Comparison of ENCODE assay signal across 8 cellular contexts in the genomic region with DNA sequence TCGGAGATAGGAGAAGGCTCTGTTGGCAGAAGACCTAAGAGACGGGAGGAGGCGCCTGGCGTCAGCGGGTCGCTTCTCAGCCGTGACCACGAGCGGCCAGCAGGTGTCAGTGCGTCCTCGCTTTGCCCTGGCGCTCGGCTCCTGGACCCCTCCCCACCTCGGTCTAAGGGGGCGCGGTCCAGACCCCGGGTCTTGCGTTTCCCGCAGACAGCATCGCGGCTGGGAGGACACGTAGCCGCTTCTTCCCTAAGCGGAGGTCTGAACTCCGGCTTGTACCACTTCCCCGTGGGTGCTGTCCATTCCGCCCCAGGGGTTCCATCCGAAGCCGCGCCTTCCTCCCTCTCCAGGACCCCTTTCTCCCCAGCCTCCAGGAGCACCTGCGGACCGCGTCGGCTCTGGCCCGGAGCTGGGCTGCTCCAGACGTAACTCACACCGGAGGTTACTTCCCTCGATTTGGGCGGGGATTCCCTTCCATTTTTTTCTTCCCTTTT. TPM values are rescaled to one million over a fixed set of nuclear protein-coding genes. Genes with fewer than 3 reads are reported as not detected.
DNase-seq lines count a peak whose midpoint lies in the region; ATAC-seq and TF ChIP-seq lines count a peak whose summit lies in the region.

No MANE protein-coding gene starts in this region.

- H3K4me3 Mint-ChIP-seq in MCF 10A (ENCODE audit: unreplicated experiment) = peak overlapping the region; percentile 69

- no peaks in the 10 kb centered on the region for H3K36me3 Mint-ChIP-seq in MCF 10A (ENCODE audit: insufficient read depth, unreplicated experiment)

- no peak overlapping the region for H3K27ac Mint-ChIP-seq in MCF 10A (ENCODE audit: low read depth, unreplicated experiment)

- no peaks in the 10 kb centered on the region for H4K20me1 ChIP-seq in KMS-11 (ENCODE audit: insufficient read depth)

- no peaks in the 10 kb centered on the region for H3K36me3 ChIP-seq in ES-I3 (ENCODE audit: insufficient read depth, low read length)
- no peaks in the 10 kb centered on the region for H3K36me3 ChIP-seq in KMS-11 (ENCODE audit: insufficient read depth)
- H3K36me3 ChIP-seq in iPS-20b (ENCODE audit: insufficient read depth, low read depth, low read length) = no peaks in the 10 kb centered on the region

- H3K4me3 ChIP-seq in KMS-11 (IDR thresholded peaks at IDR 0.05; ENCODE audit: insufficient read depth, low read depth, low read length) (no peak overlapping the region), iPS-20b (ENCODE audit: low read length) (peak overlapping the region; percentile 81), skin epidermis (peak overlapping the region; percentile 20 to 58 (median 35))

- TF ChIP-seq CTCF in KMS-11 (conservative IDR thresholded peaks at IDR 0.05; ENCODE audit: low read depth, low read length) = peak; percentile 68
- peak; percentile 88 for TF ChIP-seq CTCF in MCF 10A (IDR thresholded peaks at IDR 0.05; ENCODE audit: unreplicated experiment)

- CTCF ChIA-PET in MCF 10A (lab: Yijun Ruan, JAX) = interaction anchor here (0.5 to 6.7 kb wide), 63 partner anchors 11 to 1704 kb away, joined by 3 to 99 read pairs (median 3); no protein-coding TSS in a partner anchor

- no peaks in the 10 kb centered on the region for H3K4me1 Mint-ChIP-seq in MCF 10A (ENCODE audit: insufficient read depth, unreplicated experiment)

- peak overlapping the region; percentile 88 for H2AFZ ChIP-seq in KMS-11 (ENCODE audit: low read depth)

- H3K27me3 ChIP-seq in KMS-11 (ENCODE audit: insufficient read depth, low read depth) (no peaks in the 10 kb centered on the region), iPS-20b (ENCODE audit: insufficient read depth, low read length) (peaks cover 63% of the 10 kb centered on the region)

- ATAC-seq in GM21737 (IDR thresholded peaks at IDR 0.05; ENCODE audit: unreplicated experiment) = peak; percentile 74
- peak; percentile 94 for ATAC-seq in SK-N-SH treated with all-trans-retinoic acid at 6 μM for 48 hours
- no peak for ATAC-seq in HG02970 (IDR thresholded peaks at IDR 0.05; ENCODE audit: low FRiP score, unreplicated experiment)

- peaks cover 46% of the 10 kb centered on the region for H3K27me3 Mint-ChIP-seq in MCF 10A (ENCODE audit: insufficient read depth, unreplicated experiment)

- H3K9me3 ChIP-seq in ES-I3 (ENCODE audit: control insufficient read depth, insufficient read depth, low read length) (no peaks in the 10 kb centered on the region), iPS-20b (ENCODE audit: insufficient read depth, low read depth, low read length) (no peaks in the 10 kb centered on the region)

- H3K27ac ChIP-seq in KMS-11 = no peak overlapping the region
- no peak overlapping the region for H3K27ac ChIP-seq in iPS-20b (ENCODE audit: low read length)
- H3K27ac ChIP-seq in skin epidermis = peak overlapping the region in 4 of 21 experiments; percentile 0 to 63 (median 34)

- no TSS peak for BruUV-seq in MCF 10A (replicated peaks; lab: Mats Ljungman, UMichigan)

- intact Hi-C loops in MCF 10A (cut with micrococcal nuclease) = loop anchor here (1.0 to 10.0 kb wide), 6 partner anchors 247 to 1239 kb away; no protein-coding TSS in a partner anchor

- POLR2A ChIA-PET in MCF 10A (lab: Yijun Ruan, JAX) = no interaction called here

- no peaks in the 10 kb centered on the region for H3K79me2 ChIP-seq in KMS-11 (ENCODE audit: insufficient read depth, low read depth)

- no peaks in the 10 kb centered on the region for H3K9me3 Mint-ChIP-seq in MCF 10A (ENCODE audit: unreplicated experiment)

- DNase-seq in MCF 10A (ENCODE audit: unreplicated experiment) = peak; percentile 42

- H3K4me1 ChIP-seq in ES-I3 (ENCODE audit: insufficient read depth, low read length) (no peaks in the 10 kb centered on the region), KMS-11 (ENCODE audit: low read depth, poor library complexity, severe bottlenecking) (peaks cover 4% of the 10 kb centered on the region), iPS-20b (ENCODE audit: insufficient read depth, low read length) (no peaks in the 10 kb centered on the region)

- H3K9ac ChIP-seq in ES-I3 (ENCODE audit: low read depth, low read length) (peak overlapping the region; percentile 43; the same call in 1 of the 2 replicates), KMS-11 (no peak overlapping the region), iPS-20b (ENCODE audit: low read depth, low read length) (peak overlapping the region; percentile 8; the same call in 1 of the 2 replicates)

- H3K4me2 ChIP-seq in KMS-11 = peak overlapping the region; percentile 73

TF ChIP-seq in SK-N-SH treated with all-trans-retinoic acid at 6 μM for 48 hours, 23 proteins besides CTCF, POLR2A, EP300 and RAD21:
- TF ChIP-seq, protein P1, sequence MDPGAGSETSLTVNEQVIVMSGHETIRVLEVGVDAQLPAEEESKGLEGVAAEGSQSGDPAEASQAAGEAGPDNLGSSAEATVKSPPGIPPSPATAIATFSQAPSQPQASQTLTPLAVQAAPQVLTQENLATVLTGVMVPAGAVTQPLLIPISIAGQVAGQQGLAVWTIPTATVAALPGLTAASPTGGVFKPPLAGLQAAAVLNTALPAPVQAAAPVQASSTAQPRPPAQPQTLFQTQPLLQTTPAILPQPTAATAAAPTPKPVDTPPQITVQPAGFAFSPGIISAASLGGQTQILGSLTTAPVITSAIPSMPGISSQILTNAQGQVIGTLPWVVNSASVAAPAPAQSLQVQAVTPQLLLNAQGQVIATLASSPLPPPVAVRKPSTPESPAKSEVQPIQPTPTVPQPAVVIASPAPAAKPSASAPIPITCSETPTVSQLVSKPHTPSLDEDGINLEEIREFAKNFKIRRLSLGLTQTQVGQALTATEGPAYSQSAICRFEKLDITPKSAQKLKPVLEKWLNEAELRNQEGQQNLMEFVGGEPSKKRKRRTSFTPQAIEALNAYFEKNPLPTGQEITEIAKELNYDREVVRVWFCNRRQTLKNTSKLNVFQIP (CRISPR knock-in tag; IDR thresholded peaks at IDR 0.05; ENCODE audit: borderline replicate concordance, low read depth) = no peak
- TF ChIP-seq ZNF70 (CRISPR knock-in tag; IDR thresholded peaks at IDR 0.05) = no peak
- no peak for TF ChIP-seq ZNF565 (CRISPR knock-in tag; conservative IDR thresholded peaks at IDR 0.05; ENCODE audit: low read depth)
- TF ChIP-seq TOX (CRISPR knock-in tag; IDR thresholded peaks at IDR 0.05; ENCODE audit: borderline replicate concordance) = no peak
- TF ChIP-seq ZFP30 (CRISPR knock-in tag; IDR thresholded peaks at IDR 0.05) = no peak
- no peak for TF ChIP-seq BACH2 (CRISPR knock-in tag; IDR thresholded peaks at IDR 0.05; ENCODE audit: borderline replicate concordance)
- TF ChIP-seq, protein P2, sequence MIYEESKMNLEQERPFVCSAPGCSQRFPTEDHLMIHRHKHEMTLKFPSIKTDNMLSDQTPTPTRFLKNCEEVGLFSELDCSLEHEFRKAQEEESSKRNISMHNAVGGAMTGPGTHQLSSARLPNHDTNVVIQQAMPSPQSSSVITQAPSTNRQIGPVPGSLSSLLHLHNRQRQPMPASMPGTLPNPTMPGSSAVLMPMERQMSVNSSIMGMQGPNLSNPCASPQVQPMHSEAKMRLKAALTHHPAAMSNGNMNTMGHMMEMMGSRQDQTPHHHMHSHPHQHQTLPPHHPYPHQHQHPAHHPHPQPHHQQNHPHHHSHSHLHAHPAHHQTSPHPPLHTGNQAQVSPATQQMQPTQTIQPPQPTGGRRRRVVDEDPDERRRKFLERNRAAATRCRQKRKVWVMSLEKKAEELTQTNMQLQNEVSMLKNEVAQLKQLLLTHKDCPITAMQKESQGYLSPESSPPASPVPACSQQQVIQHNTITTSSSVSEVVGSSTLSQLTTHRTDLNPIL (CRISPR knock-in tag; IDR thresholded peaks at IDR 0.05; ENCODE audit: low read depth) = no peak
- TF ChIP-seq, protein P3, sequence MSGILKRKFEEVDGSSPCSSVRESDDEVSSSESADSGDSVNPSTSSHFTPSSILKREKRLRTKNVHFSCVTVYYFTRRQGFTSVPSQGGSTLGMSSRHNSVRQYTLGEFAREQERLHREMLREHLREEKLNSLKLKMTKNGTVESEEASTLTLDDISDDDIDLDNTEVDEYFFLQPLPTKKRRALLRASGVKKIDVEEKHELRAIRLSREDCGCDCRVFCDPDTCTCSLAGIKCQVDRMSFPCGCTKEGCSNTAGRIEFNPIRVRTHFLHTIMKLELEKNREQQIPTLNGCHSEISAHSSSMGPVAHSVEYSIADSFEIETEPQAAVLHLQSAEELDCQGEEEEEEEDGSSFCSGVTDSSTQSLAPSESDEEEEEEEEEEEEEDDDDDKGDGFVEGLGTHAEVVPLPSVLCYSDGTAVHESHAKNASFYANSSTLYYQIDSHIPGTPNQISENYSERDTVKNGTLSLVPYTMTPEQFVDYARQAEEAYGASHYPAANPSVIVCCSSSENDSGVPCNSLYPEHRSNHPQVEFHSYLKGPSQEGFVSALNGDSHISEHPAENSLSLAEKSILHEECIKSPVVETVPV (CRISPR knock-in tag; IDR thresholded peaks at IDR 0.05) = no peak
- no peak for TF ChIP-seq ZNF8 (CRISPR knock-in tag; IDR thresholded peaks at IDR 0.05)
- TF ChIP-seq GLIS3 (CRISPR knock-in tag; IDR thresholded peaks at IDR 0.05) = no peak
- TF ChIP-seq ZFP3 (CRISPR knock-in tag; IDR thresholded peaks at IDR 0.05) = no peak
- no peak for TF ChIP-seq ARNTL (CRISPR knock-in tag; IDR thresholded peaks at IDR 0.05; ENCODE audit: borderline replicate concordance, low read depth)
- no peak for TF ChIP-seq ISL1 (CRISPR knock-in tag; IDR thresholded peaks at IDR 0.05)

RNA-seq across cellular contexts. Expression of a gene that starts 0.6 kb away (rescaled TPM):
- total RNA-seq in MCF 10A (2022) = not detected in 2 replicates
